1 cellular context compared by ENCODE assay signal in the genomic region with DNA sequence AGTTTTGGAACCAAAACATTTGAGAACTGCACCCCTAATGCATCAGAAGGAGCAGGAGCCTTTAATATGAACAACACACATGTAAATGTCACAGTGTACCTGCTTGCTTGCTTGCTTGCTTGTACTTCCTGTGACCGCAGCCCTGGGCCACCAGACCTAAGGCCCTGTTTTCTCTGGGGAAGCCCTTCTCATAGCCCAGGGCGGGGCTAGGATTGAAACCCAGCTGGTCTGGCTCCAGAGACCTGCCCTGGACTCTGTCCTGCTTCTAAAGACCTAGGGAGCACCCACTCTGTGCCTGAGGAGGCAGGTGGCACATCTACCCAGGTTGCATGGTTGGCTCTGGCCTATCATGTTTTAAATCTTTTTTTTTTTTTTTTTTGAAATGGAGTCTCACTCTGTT.
TF ChIP-seq lines count a peak whose summit lies in the region.

No MANE protein-coding gene starts in this region.

TF ChIP-seq in A549, 52 proteins besides CTCF, POLR2A, EP300 and RAD21:
- no peak for TF ChIP-seq REST (IDR thresholded peaks at IDR 0.05)
- TF ChIP-seq HOXA7 (CRISPR knock-in tag; IDR thresholded peaks at IDR 0.05), result peak; percentile 60; the same call in 1 of the 2 replicates
